Comparison of ENCODE assay signal across 1 cellular context in the genomic region with DNA sequence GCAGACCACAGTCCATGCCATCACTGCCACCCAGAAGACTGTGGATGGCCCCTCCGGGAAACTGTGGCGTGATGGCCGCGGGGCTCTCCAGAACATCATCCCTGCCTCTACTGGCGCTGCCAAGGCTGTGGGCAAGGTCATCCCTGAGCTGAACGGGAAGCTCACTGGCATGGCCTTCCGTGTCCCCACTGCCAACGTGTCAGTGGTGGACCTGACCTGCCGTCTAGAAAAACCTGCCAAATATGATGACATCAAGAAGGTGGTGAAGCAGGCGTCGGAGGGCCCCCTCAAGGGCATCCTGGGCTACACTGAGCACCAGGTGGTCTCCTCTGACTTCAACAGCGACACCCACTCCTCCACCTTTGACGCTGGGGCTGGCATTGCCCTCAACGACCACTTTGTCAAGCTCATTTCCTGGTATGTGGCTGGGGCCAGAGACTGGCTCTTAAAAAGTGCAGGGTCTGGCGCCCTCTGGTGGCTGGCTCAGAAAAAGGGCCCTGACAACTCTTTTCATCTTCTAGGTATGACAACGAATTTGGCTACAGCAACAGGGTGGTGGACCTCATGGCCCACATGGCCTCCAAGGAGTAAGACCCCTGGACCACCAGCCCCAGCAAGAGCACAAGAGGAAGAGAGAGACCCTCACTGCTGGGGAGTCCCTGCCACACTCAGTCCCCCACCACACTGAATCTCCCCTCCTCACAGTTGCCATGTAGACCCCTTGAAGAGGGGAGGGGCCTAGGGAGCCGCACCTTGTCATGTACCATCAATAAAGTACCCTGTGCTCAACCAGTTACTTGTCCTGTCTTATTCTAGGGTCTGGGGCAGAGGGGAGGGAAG.
A peak's percentile ranks its signal among the peaks of the same experiment; 100 is the strongest.
TF ChIP-seq lines count a peak whose summit lies in the region.
"Not testable (repeated sequence)": the region's sequence is repeated elsewhere in the genome, so short reads cannot be mapped to it uniquely, and the experiment has no call there.

No MANE protein-coding gene starts in this region.

TF ChIP-seq in HepG2, 621 proteins besides CTCF, POLR2A, EP300 and RAD21:
- peak; percentile 36 for TF ChIP-seq ZNF407 (CRISPR knock-in tag; IDR thresholded peaks at IDR 0.05; ENCODE audit: not compliant biosample characterization)
- TF ChIP-seq NFKB2 (CRISPR knock-in tag; IDR thresholded peaks at IDR 0.05; ENCODE audit: borderline replicate concordance), result peak; percentile 15; the same call in 1 of the 2 replicates
- TF ChIP-seq, protein P1, sequence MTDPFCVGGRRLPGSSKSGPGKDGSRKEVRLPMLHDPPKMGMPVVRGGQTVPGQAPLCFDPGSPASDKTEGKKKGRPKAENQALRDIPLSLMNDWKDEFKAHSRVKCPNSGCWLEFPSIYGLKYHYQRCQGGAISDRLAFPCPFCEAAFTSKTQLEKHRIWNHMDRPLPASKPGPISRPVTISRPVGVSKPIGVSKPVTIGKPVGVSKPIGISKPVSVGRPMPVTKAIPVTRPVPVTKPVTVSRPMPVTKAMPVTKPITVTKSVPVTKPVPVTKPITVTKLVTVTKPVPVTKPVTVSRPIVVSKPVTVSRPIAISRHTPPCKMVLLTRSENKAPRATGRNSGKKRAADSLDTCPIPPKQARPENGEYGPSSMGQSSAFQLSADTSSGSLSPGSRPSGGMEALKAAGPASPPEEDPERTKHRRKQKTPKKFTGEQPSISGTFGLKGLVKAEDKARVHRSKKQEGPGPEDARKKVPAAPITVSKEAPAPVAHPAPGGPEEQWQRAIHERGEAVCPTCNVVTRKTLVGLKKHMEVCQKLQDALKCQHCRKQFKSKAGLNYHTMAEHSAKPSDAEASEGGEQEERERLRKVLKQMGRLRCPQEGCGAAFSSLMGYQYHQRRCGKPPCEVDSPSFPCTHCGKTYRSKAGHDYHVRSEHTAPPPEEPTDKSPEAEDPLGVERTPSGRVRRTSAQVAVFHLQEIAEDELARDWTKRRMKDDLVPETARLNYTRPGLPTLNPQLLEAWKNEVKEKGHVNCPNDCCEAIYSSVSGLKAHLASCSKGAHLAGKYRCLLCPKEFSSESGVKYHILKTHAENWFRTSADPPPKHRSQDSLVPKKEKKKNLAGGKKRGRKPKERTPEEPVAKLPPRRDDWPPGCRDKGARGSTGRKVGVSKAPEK (CRISPR knock-in tag; IDR thresholded peaks at IDR 0.05; ENCODE audit: borderline replicate concordance), result 0 out of 2 replicates have a peak, but pooled peaks have one; percentile 18
- 0 out of 2 replicates have a peak, but pooled peaks have one; percentile 24 for TF ChIP-seq RBFOX2 (IDR thresholded peaks at IDR 0.05; ENCODE audit: low read depth, low read length)
- peak; percentile 39 for TF ChIP-seq STAG1 (CRISPR knock-in tag; IDR thresholded peaks at IDR 0.05)
- 0 out of 2 replicates have a peak, but pooled peaks have one; percentile 10 for TF ChIP-seq TARDBP (CRISPR knock-in tag; IDR thresholded peaks at IDR 0.05)
- TF ChIP-seq, protein P2, sequence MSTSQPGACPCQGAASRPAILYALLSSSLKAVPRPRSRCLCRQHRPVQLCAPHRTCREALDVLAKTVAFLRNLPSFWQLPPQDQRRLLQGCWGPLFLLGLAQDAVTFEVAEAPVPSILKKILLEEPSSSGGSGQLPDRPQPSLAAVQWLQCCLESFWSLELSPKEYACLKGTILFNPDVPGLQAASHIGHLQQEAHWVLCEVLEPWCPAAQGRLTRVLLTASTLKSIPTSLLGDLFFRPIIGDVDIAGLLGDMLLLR (CRISPR knock-in tag; IDR thresholded peaks at IDR 0.05), result 0 out of 2 replicates have a peak, but pooled peaks have one; percentile 5
- TF ChIP-seq ZNF205 (CRISPR knock-in tag; IDR thresholded peaks at IDR 0.05), result 0 out of 2 replicates have a peak, but pooled peaks have one; percentile 12
- 0 out of 2 replicates have a peak, but pooled peaks have one; percentile 41 for TF ChIP-seq CCDC6 (CRISPR knock-in tag; IDR thresholded peaks at IDR 0.05)
- TF ChIP-seq MED13 (CRISPR knock-in tag; IDR thresholded peaks at IDR 0.05), result 0 out of 2 replicates have a peak, but pooled peaks have one; percentile 16
- TF ChIP-seq ZSCAN9 (CRISPR knock-in tag; IDR thresholded peaks at IDR 0.05; ENCODE audit: borderline replicate concordance), result 0 out of 2 replicates have a peak, but pooled peaks have one; percentile 17
- peak; percentile 29 for TF ChIP-seq HNRNPLL (IDR thresholded peaks at IDR 0.05; ENCODE audit: low read depth, low read length, poor library complexity, severe bottlenecking)
- 0 out of 2 replicates have a peak, but pooled peaks have one; percentile 4 for TF ChIP-seq SP4 (CRISPR knock-in tag; IDR thresholded peaks at IDR 0.05)
- TF ChIP-seq EED (CRISPR knock-in tag; IDR thresholded peaks at IDR 0.05), result 0 out of 2 replicates have a peak, but pooled peaks have one; percentile 28
- peak; percentile 62 for TF ChIP-seq SMC3 (IDR thresholded peaks at IDR 0.05; ENCODE audit: low read length)
- TF ChIP-seq ZC3H13 (CRISPR knock-in tag; IDR thresholded peaks at IDR 0.05), result peak; percentile 57
- TF ChIP-seq ZNF543 (CRISPR knock-in tag; IDR thresholded peaks at IDR 0.05), result 0 out of 2 replicates have a peak, but pooled peaks have one; percentile 62
- 0 out of 2 replicates have a peak, but pooled peaks have one; percentile 10 for TF ChIP-seq REL (CRISPR knock-in tag; conservative IDR thresholded peaks at IDR 0.05)
- TF ChIP-seq HNRNPL (IDR thresholded peaks at IDR 0.05; ENCODE audit: low read depth, low read length), result peak; percentile 87; the same call in 1 of the 2 replicates
- TF ChIP-seq NONO (IDR thresholded peaks at IDR 0.05), result not testable (repeated sequence)
- TF ChIP-seq NONO (CRISPR knock-in tag; conservative IDR thresholded peaks at IDR 0.05), result peak; percentile 23; the same call in 1 of the 2 replicates
- TF ChIP-seq TEAD3 (CRISPR knock-in tag; optimal IDR thresholded peaks at IDR 0.05; ENCODE audit: borderline replicate concordance), result peak; percentile 76
- 0 out of 2 replicates have a peak, but pooled peaks have one; percentile 33 for TF ChIP-seq ZNF232 (CRISPR knock-in tag; IDR thresholded peaks at IDR 0.05; ENCODE audit: borderline replicate concordance)
- peak; percentile 3 for TF ChIP-seq XRCC5 (optimal IDR thresholded peaks at IDR 0.05; ENCODE audit: low read length)
- TF ChIP-seq PAF1 (CRISPR knock-in tag; IDR thresholded peaks at IDR 0.05), result 0 out of 2 replicates have a peak, but pooled peaks have one; percentile 23
- TF ChIP-seq ELF3 (CRISPR knock-in tag; IDR thresholded peaks at IDR 0.05), result peak; percentile 58; the same call in 1 of the 2 replicates
- 0 out of 2 replicates have a peak, but pooled peaks have one; percentile 31 for TF ChIP-seq ZNF501 (CRISPR knock-in tag; IDR thresholded peaks at IDR 0.05)
- peak; percentile 25 for TF ChIP-seq CBX1 (IDR thresholded peaks at IDR 0.05; ENCODE audit: low read depth)
- 0 out of 2 replicates have a peak, but pooled peaks have one; percentile 5 for TF ChIP-seq TOPORS (CRISPR knock-in tag; IDR thresholded peaks at IDR 0.05)
- TF ChIP-seq ZNF772 (CRISPR knock-in tag; IDR thresholded peaks at IDR 0.05), result peak; percentile 22; the same call in 1 of the 2 replicates
- TF ChIP-seq TBX2 (CRISPR knock-in tag; IDR thresholded peaks at IDR 0.05; ENCODE audit: borderline replicate concordance), result 0 out of 2 replicates have a peak, but pooled peaks have one; percentile 46
- peak; percentile 28; the same call in 1 of the 2 replicates for TF ChIP-seq ZNF557 (CRISPR knock-in tag; IDR thresholded peaks at IDR 0.05)
- TF ChIP-seq ZBTB4 (CRISPR knock-in tag; IDR thresholded peaks at IDR 0.05; ENCODE audit: borderline replicate concordance), result 0 out of 2 replicates have a peak, but pooled peaks have one; percentile 13
- peak; percentile 41 for TF ChIP-seq AGO2 (optimal IDR thresholded peaks at IDR 0.05; ENCODE audit: low read depth, low read length)
- 0 out of 2 replicates have a peak, but pooled peaks have one; percentile 12 for TF ChIP-seq ZSCAN31 (CRISPR knock-in tag; IDR thresholded peaks at IDR 0.05; ENCODE audit: low read depth)
